8 cellular contexts compared by ENCODE assay signal in the genomic region with DNA sequence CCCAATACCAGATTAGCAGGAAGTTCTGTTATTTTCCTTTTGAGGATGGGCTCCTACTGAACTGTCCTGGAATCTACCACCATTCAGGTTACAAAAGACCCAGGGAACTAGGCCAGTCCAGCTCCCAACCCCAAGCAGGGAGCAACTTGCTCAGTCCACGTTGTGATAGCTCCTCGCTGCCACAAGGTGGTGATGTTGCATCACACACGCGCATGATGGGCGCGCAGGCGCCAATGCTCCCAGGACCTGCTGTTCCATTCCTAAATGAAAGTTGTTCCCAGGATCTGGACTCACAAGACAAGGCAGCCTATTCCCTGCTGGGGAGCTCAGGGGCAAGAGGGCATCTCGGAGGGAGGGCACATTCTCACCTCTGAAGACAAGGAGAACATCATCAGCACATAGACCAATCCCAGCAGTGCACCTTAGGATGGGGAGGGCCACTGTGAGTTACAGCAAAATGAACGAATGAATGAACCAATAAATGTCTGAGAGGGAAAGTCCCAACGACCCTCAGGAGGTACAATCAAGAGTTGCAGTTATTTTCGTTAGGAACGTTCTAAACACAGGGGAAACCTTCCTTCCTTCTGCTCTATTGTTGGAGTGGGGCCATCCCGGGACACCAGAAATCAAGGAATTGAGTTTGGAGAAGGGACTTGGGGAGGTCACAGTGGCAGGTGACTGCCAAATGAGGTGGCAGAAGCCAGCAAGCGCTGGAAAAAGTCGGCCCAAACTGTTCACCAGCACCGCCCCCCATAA. TPM values are rescaled to one million over a fixed set of nuclear protein-coding genes. Genes with fewer than 3 reads are reported as not detected.
DNase-seq lines count a peak whose midpoint lies in the region; ATAC-seq and TF ChIP-seq lines count a peak whose summit lies in the region.
"Not testable (repeated sequence)": the region's sequence is repeated elsewhere in the genome, so short reads cannot be mapped to it uniquely, and the experiment has no call there.

No MANE protein-coding gene starts in this region.

- H2BK12ac ChIP-seq in trophoblast cell (ENCODE audit: low read length) = not testable (repeated sequence)

- not testable (repeated sequence) for H3K9me2 ChIP-seq in OCI-LY7 (ENCODE audit: insufficient read depth, low read length)

- H4K12ac ChIP-seq in trophoblast cell (ENCODE audit: low read depth, low read length) = not testable (repeated sequence)

- not testable (repeated sequence) for H3K23ac ChIP-seq in trophoblast cell (ENCODE audit: low read length)

- H2BK120ac ChIP-seq in trophoblast cell (ENCODE audit: insufficient read depth, low read length, poor library complexity) = not testable (repeated sequence)

- TF ChIP-seq CTCF in GM12865 (IDR thresholded peaks at IDR 0.05; ENCODE audit: insufficient read depth, low read depth, low read length, missing control alignments) (peak; percentile 44), OCI-LY7 (conservative IDR thresholded peaks at IDR 0.05; ENCODE audit: low read length) (peak; percentile 78), upper lobe of right lung (IDR thresholded peaks at IDR 0.05) (peak; percentile 65)
- TF ChIP-seq CTCF in activated CD8-positive, alpha-beta T cell treated with anti-CD3 and anti-CD28 coated beads for 36 hours (IDR thresholded peaks at IDR 0.05) = peak; percentile 74

- H3K14ac ChIP-seq in trophoblast cell (ENCODE audit: low read length) = not testable (repeated sequence)

- POLR2A ChIA-PET in OCI-LY7 (lab: Charles Lee) = interaction anchor here (1.1 kb wide), 1 partner anchor 184 kb away, joined by 3 read pairs; no protein-coding TSS in a partner anchor
- POLR2A ChIA-PET in activated CD8-positive, alpha-beta T cell treated with anti-CD3 and anti-CD28 coated beads for 36 hours (lab: Charles Lee) = interaction anchor here (1.0 to 1.2 kb wide), 2 partner anchors 9 to 55 kb away, joined by 3 to 12 read pairs; no protein-coding TSS in a partner anchor

- not testable (repeated sequence) for H4K8ac ChIP-seq in trophoblast cell (ENCODE audit: low read depth, low read length)

- peak overlapping the region; percentile 96 for H3K4me2 ChIP-seq in OCI-LY7 (ENCODE audit: low read length)
- peak overlapping the region; percentile 93 for H3K4me2 ChIP-seq in trophoblast cell (ENCODE audit: low read length)

- not testable (repeated sequence) for H3K79me2 ChIP-seq in OCI-LY7 (ENCODE audit: insufficient read depth, low read depth, low read length); trophoblast cell (ENCODE audit: control insufficient read depth, insufficient read depth, low read length, poor library complexity)

- H4K20me1 ChIP-seq in OCI-LY7 (ENCODE audit: insufficient read depth, low read length) = not testable (repeated sequence)

- H3K4me1 ChIP-seq in OCI-LY7 (ENCODE audit: insufficient read depth, low read length, poor library complexity, severe bottlenecking) (peaks cover 18% of the 10 kb centered on the region), trophoblast cell (ENCODE audit: control insufficient read depth in 1 of 2, insufficient read depth in 2 of 2, low read length in 2 of 2) (peaks cover 0 to 12% of the 10 kb centered on the region in 2 experiments), upper lobe of right lung (peaks cover 11% of the 10 kb centered on the region)
- H3K4me1 ChIP-seq in iPS-15b (ENCODE audit: control insufficient read depth, insufficient read depth, low read length) = not testable (repeated sequence)

- H2AK5ac ChIP-seq in trophoblast cell (ENCODE audit: low read length) = not testable (repeated sequence)

- intact Hi-C loops in OCI-LY7 (cut with micrococcal nuclease; ENCODE audit: unreplicated experiment) = loop anchor here (1.0 to 5.0 kb wide), 5 partner anchors 25 to 259 kb away; a partner anchor contains a TSS
- intact Hi-C loops in activated CD8-positive, alpha-beta T cell treated with anti-CD3 and anti-CD28 coated beads for 36 hours (cut with micrococcal nuclease) = loop anchor here (2.0 kb wide), 1 partner anchor 56 kb away; no protein-coding TSS in a partner anchor
- intact Hi-C loops in upper lobe of right lung (cut with DNase I) = loop anchor here (2.0 kb wide), 1 partner anchor 56 kb away; no protein-coding TSS in a partner anchor

- H3K36me3 ChIP-seq in OCI-LY7 (ENCODE audit: insufficient read depth, low read length); iPS-15b (ENCODE audit: control insufficient read depth, insufficient read depth, low read length); trophoblast cell (ENCODE audit: control insufficient read depth in 1 of 2, insufficient read depth in 2 of 2, low read length in 2 of 2); upper lobe of right lung: not testable (repeated sequence)

- not testable (repeated sequence) for H3K4ac ChIP-seq in trophoblast cell (ENCODE audit: low read depth, low read length)

- H3K4me3 Mint-ChIP-seq in activated CD8-positive, alpha-beta T cell treated with anti-CD3 and anti-CD28 coated beads for 36 hours = peak overlapping the region; percentile 83

- H3K9me3 Mint-ChIP-seq in activated CD8-positive, alpha-beta T cell treated with anti-CD3 and anti-CD28 coated beads for 36 hours = not testable (repeated sequence)

- H2AFZ ChIP-seq in OCI-LY7 (ENCODE audit: low read length) = peak overlapping the region; percentile 58; the same call in 1 of the 2 replicates
- H2AFZ ChIP-seq in trophoblast cell (ENCODE audit: insufficient read depth, low read length, poor library complexity) = not testable (repeated sequence)

- H3K4me1 Mint-ChIP-seq in activated CD8-positive, alpha-beta T cell treated with anti-CD3 and anti-CD28 coated beads for 36 hours (ENCODE audit: low read depth) = peaks cover 20% of the 10 kb centered on the region

- not testable (repeated sequence) for H3K79me1 ChIP-seq in trophoblast cell (ENCODE audit: low read length)

- peak overlapping the region; percentile 94 for H3K27ac Mint-ChIP-seq in activated CD8-positive, alpha-beta T cell treated with anti-CD3 and anti-CD28 coated beads for 36 hours

- not testable (repeated sequence) for H4K91ac ChIP-seq in trophoblast cell (ENCODE audit: low read depth, low read length)

- H3K27me3 Mint-ChIP-seq in activated CD8-positive, alpha-beta T cell treated with anti-CD3 and anti-CD28 coated beads for 36 hours = not testable (repeated sequence)

- BruUV-seq in OCI-LY7 (replicated peaks; lab: Mats Ljungman, UMichigan) = not testable (repeated sequence)

- WGBS in trophoblast cell (ENCODE audit: extremely low coverage, insufficient coverage, insufficient read length) = no CpG with 5 or more reads among the region's 16 CpGs

- not testable (repeated sequence) for H3K36me3 Mint-ChIP-seq in activated CD8-positive, alpha-beta T cell treated with anti-CD3 and anti-CD28 coated beads for 36 hours (ENCODE audit: low read depth)

- CTCF ChIA-PET in OCI-LY7 (lab: Charles Lee; ENCODE audit: unreplicated experiment) = not testable (repeated sequence)
- CTCF ChIA-PET in activated CD8-positive, alpha-beta T cell treated with anti-CD3 and anti-CD28 coated beads for 36 hours (lab: Charles Lee) = interaction anchor here (0.6 to 3.7 kb wide), 11 partner anchors 9 to 68 kb away, joined by 3 to 18 read pairs (median 4); no protein-coding TSS in a partner anchor

- not testable (repeated sequence) for H3K27me3 ChIP-seq in iPS-15b (ENCODE audit: control insufficient read depth, insufficient read depth, low read length); trophoblast cell (ENCODE audit: insufficient read depth, low read length); upper lobe of right lung

- not testable (repeated sequence) for H2BK5ac ChIP-seq in trophoblast cell (ENCODE audit: low read depth, low read length, poor library complexity)

- not testable (repeated sequence) for H3K18ac ChIP-seq in trophoblast cell (ENCODE audit: low read length)

- H3K27ac ChIP-seq in OCI-LY7 (ENCODE audit: low read depth, low read length, poor library complexity, severe bottlenecking) (peak overlapping the region; percentile 29), cingulate gyrus (ENCODE audit: low read depth, low read length) (peak overlapping the region; percentile 85), upper lobe of right lung (peak overlapping the region; percentile 72)
- H3K27ac ChIP-seq in trophoblast cell (ENCODE audit: low read depth, low read length) = not testable (repeated sequence)

- H3K9me3 ChIP-seq in OCI-LY7 (ENCODE audit: low read length); iPS-15b (ENCODE audit: control insufficient read depth, insufficient read depth, low read length); trophoblast cell (ENCODE audit: insufficient read depth, low read depth, low read length); upper lobe of right lung: not testable (repeated sequence)

- ATAC-seq in HG02798 (IDR thresholded peaks at IDR 0.05; ENCODE audit: poor library complexity, unreplicated experiment) (peak; percentile 59), upper lobe of right lung (peak; percentile 83)
- peak; percentile 64 for ATAC-seq in activated CD8-positive, alpha-beta T cell treated with anti-CD3 and anti-CD28 coated beads for 36 hours

- H3K4me3 ChIP-seq in GM12865 (ENCODE audit: low read depth, low read length) (peak overlapping the region; percentile 69), OCI-LY7 (ENCODE audit: low read depth, low read length, poor library complexity, severe bottlenecking) (peak overlapping the region; percentile 89), iPS-15b (ENCODE audit: low read depth, low read length) (peak overlapping the region; percentile 82), upper lobe of right lung (peak overlapping the region; percentile 64)
- not testable (repeated sequence) for H3K4me3 ChIP-seq in trophoblast cell (ENCODE audit: low read depth, low read length)

- DNase-seq in GM12865 (ENCODE audit: low read depth) = peak; percentile 36
- peak; percentile 65 for DNase-seq in OCI-LY7 (ENCODE audit: low spot score)
- DNase-seq in activated CD8-positive, alpha-beta T cell treated with anti-CD3 and anti-CD28 coated beads for 36 hours = peak; percentile 73
- DNase-seq in trophoblast cell = peak in 1 of 2 donors; percentile 7
- DNase-seq in upper lobe of right lung = peak; percentile 38

- H3K9ac ChIP-seq in iPS-15b (ENCODE audit: low read depth, low read length); trophoblast cell (ENCODE audit: low read length): not testable (repeated sequence)

RNA-seq across cellular contexts. Expression of a gene that starts 1.3 kb away (rescaled TPM):
- total RNA-seq in OCI-LY7 (2014; rRNA removed; shearing (Covaris generic)) = 8.4 and 11.1 TPM in 2 replicates
- total RNA-seq in OCI-LY7 (2022) = 9.9 and 12.2 TPM in 2 replicates
- 10 to 100 TPM; 23.8 to 24.7 TPM for total RNA-seq in activated CD8-positive, alpha-beta T cell treated with anti-CD3 and anti-CD28 coated beads for 36 hours
- polyA plus RNA-seq in trophoblast cell (2013) = 21.9 and 22.8 TPM in 2 replicates
- total RNA-seq in upper lobe of right lung = 20.6 TPM

RNA-seq across cellular contexts. Expression of a gene that starts 27.1 kb away (rescaled TPM):
- not detected in 2 replicates for total RNA-seq in OCI-LY7 (2014; rRNA removed; shearing (Covaris generic))
- total RNA-seq in OCI-LY7 (2022) (8.9 and 13.2 TPM in 2 replicates), upper lobe of right lung (157 TPM)
- 10 to 100 TPM; 52.2 to 53.8 TPM for total RNA-seq in activated CD8-positive, alpha-beta T cell treated with anti-CD3 and anti-CD28 coated beads for 36 hours
- 72.6 and 74.8 TPM in 2 replicates for polyA plus RNA-seq in trophoblast cell (2013)
